ENCODE assay signal across 7 cellular contexts in the genomic region with DNA sequence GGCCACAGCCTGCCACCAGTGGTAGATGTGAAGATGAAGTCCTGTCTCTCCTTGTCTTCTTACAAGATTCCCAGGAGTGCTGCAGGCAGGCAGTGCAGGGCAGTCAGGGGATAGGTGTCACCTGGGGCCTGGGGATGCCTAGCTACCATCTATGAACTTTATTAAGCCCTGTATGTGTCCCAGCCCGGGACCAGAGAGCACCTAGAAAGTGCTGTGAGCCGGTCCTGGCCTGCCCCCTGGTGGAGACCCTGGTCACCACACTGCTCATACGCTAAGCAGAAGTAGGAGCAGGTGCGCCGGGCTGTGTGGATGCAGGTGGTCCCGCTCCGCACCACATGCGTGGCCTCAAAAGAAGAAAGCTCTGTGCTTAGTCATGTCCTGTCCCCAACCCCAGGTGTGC.
DNase-seq lines count a peak whose midpoint lies in the region; ATAC-seq, FAIRE-seq and TF ChIP-seq lines count a peak whose summit lies in the region.
"Not testable (repeated sequence)": the region's sequence is repeated elsewhere in the genome, so short reads cannot be mapped to it uniquely, and the experiment has no call there.

No MANE protein-coding gene starts in this region.

- intact Hi-C loops in lower lobe of right lung (cut with DNase I): not testable (repeated sequence)

- not testable (repeated sequence) for H3K27ac Mint-ChIP-seq in endothelial cell (ENCODE audit: unreplicated experiment)

- TF ChIP-seq CTCF in GM12873 (IDR thresholded peaks at IDR 0.05; ENCODE audit: insufficient read depth, low read depth, low read length, missing control alignments) (peak; percentile 53), endothelial cell (IDR thresholded peaks at IDR 0.05; ENCODE audit: unreplicated experiment) (peak; percentile 73), lower lobe of right lung (IDR thresholded peaks at IDR 0.05) (peak; percentile 20)

- not testable (repeated sequence) for H3K4me1 ChIP-seq in lower lobe of right lung; small intestine (ENCODE audit: control insufficient read depth in 2 of 2, insufficient read depth in 1 of 2, low read depth in 1 of 2, low read length in 1 of 2)

- FAIRE-seq in small intestine (lab: Jason Lieb, UNC): not testable (repeated sequence)

- not testable (repeated sequence) for H3K27me3 ChIP-seq in lower lobe of right lung (ENCODE audit: low read depth); small intestine (ENCODE audit: control insufficient read depth in 2 of 2, insufficient read depth in 2 of 2, low read length in 2 of 2)

- WGBS in small intestine, 3 donors: 0 to 8% (median 0%) methylated on average over 2 to 8 of the region's 8 CpGs

- not testable (repeated sequence) for ATAC-seq in lower lobe of right lung

- H3K4me3 ChIP-seq in lower lobe of right lung; small intestine (ENCODE audit: low read depth in 1 of 2, low read length in 2 of 2): not testable (repeated sequence)

- not testable (repeated sequence) for H3K36me3 Mint-ChIP-seq in endothelial cell (ENCODE audit: low read depth, unreplicated experiment)

- not testable (repeated sequence) for H3K9me3 ChIP-seq in lower lobe of right lung; small intestine (ENCODE audit: control insufficient read depth, low read depth)

- H3K27ac ChIP-seq in lower lobe of right lung; small intestine (ENCODE audit: low read depth in 1 of 2, low read length in 1 of 2): not testable (repeated sequence)

- not testable (repeated sequence) for H3K4me1 Mint-ChIP-seq in endothelial cell (ENCODE audit: unreplicated experiment)

- not testable (repeated sequence) for H3K36me3 ChIP-seq in lower lobe of right lung; small intestine (ENCODE audit: control insufficient read depth in 2 of 2, insufficient read depth in 2 of 2, low read length in 2 of 2)

- DNase-seq in M059J (ENCODE audit: low read depth) (peak; percentile 21), T-helper 9 cell (peak; percentile 14), endothelial cell (ENCODE audit: low spot score) (peak; percentile 73), small intestine (peak; percentile 5)
- peak; percentile 29 for DNase-seq in activated naive CD4-positive, alpha-beta T cell treated with Interleukin-2 at 50 U/mL for 16 hours
- DNase-seq in lower lobe of right lung: not testable (repeated sequence)

- H3K4me3 Mint-ChIP-seq in endothelial cell (ENCODE audit: unreplicated experiment): not testable (repeated sequence)

- H3K9me3 Mint-ChIP-seq in endothelial cell (ENCODE audit: unreplicated experiment): not testable (repeated sequence)

- not testable (repeated sequence) for H3K27me3 Mint-ChIP-seq in endothelial cell (ENCODE audit: unreplicated experiment)

Comparison
In these comparisons a context has a peak if more than half of its experiments do, and no peak if none do; other contexts are left out.
1. CTCF ChIP-seq: peak in every context shown above with its lines; median percentile 73 in endothelial cell; 53 in GM12873; 20 in lower lobe of right lung.